In genomic region chr10:132328130-132328529, GRCh38 we compare ENCODE assay signal across 23 cellular contexts. TPM values are rescaled to one million over a fixed set of nuclear protein-coding genes. Genes with fewer than 3 reads are reported as not detected.
A peak's percentile ranks its signal among the peaks of the same experiment; 100 is the strongest.
DNase-seq lines count a peak whose midpoint lies in the region; ATAC-seq, FAIRE-seq and TF ChIP-seq lines count a peak whose summit lies in the region.
"Had no signal": no experiment of that assay in that cellular context is flagged by ENCODE, and none has a peak within 500 bp of the region (broad histone marks: within the 10 kb centered on the region; RNA-seq: fewer than 3 reads in every experiment).

No MANE protein-coding gene starts in this region.

- H3K9ac ChIP-seq in GM12878 (ENCODE audit: control insufficient read depth, insufficient read depth, low read length): no peak overlapping the region

- ATAC-seq in A549 (no peak), GM12878 (no peak), GM18858 (IDR thresholded peaks at IDR 0.05; ENCODE audit: unreplicated experiment) (no peak)
- ATAC-seq in natural killer cell treated with Interleukin-12 subunit alpha and Interleukin-12 subunit beta and Interleukin-15 and Interleukin-18, amount 100 ng/mL, for 72 hours: no peak
- ATAC-seq: CD8-positive, alpha-beta T cell; gastrocnemius medialis; lower lobe of right lung; Panc1; stimulated activated memory B cell treated with anti-CD40 and anti-IgM and Interleukin-4, amounts not matched to agents 10 μg/mL and 1 μg/mL and 100 μg/mL, for 72 hours had no signal

- peaks cover 0 to under 1% of the 10 kb centered on the region in 2 experiments; a peak in 1 of 4 replicates for H3K36me3 ChIP-seq in GM12878 (ENCODE audit: control insufficient read depth in 2 of 2, insufficient read depth in 2 of 2, low read length in 1 of 2)
- H3K36me3 ChIP-seq: gastrocnemius medialis, lower lobe of right lung, SJCRH30 had no signal

- no peaks in the 10 kb centered on the region for H3K27me3 Mint-ChIP-seq in Calu3 (ENCODE audit: unreplicated experiment)
- H3K27me3 Mint-ChIP-seq in natural killer cell treated with Interleukin-12 subunit alpha and Interleukin-12 subunit beta and Interleukin-15 and Interleukin-18, amount 100 ng/mL, for 72 hours: no peaks in the 10 kb centered on the region
- H3K27me3 Mint-ChIP-seq: stimulated activated memory B cell treated with anti-CD40 and anti-IgM and Interleukin-4, amounts not matched to agents 10 μg/mL and 1 μg/mL and 100 μg/mL, for 72 hours had no signal

- H3K4me2 ChIP-seq in A549 (peak overlapping the region; percentile 100), GM12878 (ENCODE audit: control insufficient read depth, insufficient read depth) (peak overlapping the region; percentile 71)

- TF ChIP-seq CTCF in A549 (IDR thresholded peaks at IDR 0.05): no peak
- no peak for TF ChIP-seq CTCF in Calu3 (IDR thresholded peaks at IDR 0.05; ENCODE audit: unreplicated experiment)
- TF ChIP-seq CTCF in GM12878 (IDR thresholded peaks at IDR 0.05 in 2 of 3, conservative IDR thresholded peaks at IDR 0.05 in 1 of 3; ENCODE audit: control insufficient read depth in 2 of 3, extremely low read depth in 1 of 3, insufficient read depth in 1 of 3, low read depth in 3 of 3, low read length in 3 of 3): no peak

- 98% methylated on average over 7 of the region's 7 CpGs for WGBS in A549 (ENCODE audit: missing lambda C conversion rate)
- 98% methylated on average over 7 of the region's 7 CpGs for WGBS in GM12878 (ENCODE audit: insufficient coverage, insufficient replicate concordance, low lambda C conversion rate, missing lambda C conversion rate)

- intact Hi-C loops in Calu3 (cut with micrococcal nuclease; ENCODE audit: unreplicated experiment): no loop called here
- intact Hi-C loops in GM12878 (cut with micrococcal nuclease; ENCODE audit: unreplicated experiment): loop anchor here (10.0 kb wide), 1 partner anchor 247 kb away; no protein-coding TSS in a partner anchor

- H3K27ac ChIP-seq in A549: peak overlapping the region in 1 of 2 experiments; percentile 95; a peak in 2 of 6 replicates
- H3K27ac ChIP-seq in GM12878 (ENCODE audit: control insufficient read depth, insufficient read depth): no peak overlapping the region
- H3K27ac ChIP-seq: esophagus muscularis mucosa, gastrocnemius medialis, lower lobe of right lung, SJCRH30 had no signal

- CTCF ChIA-PET in A549 (lab: Yijun Ruan, JAX): no interaction called here
- CTCF ChIA-PET in Calu3 (lab: Charles Lee): no interaction called here
- CTCF ChIA-PET in GM12878 (lab: Yijun Ruan, JAX): no interaction called here

- peak overlapping the region; percentile 79 for H3K4me3 Mint-ChIP-seq in Calu3 (ENCODE audit: low read depth, unreplicated experiment)
- peak overlapping the region; percentile 97 for H3K4me3 Mint-ChIP-seq in natural killer cell treated with Interleukin-12 subunit alpha and Interleukin-12 subunit beta and Interleukin-15 and Interleukin-18, amount 100 ng/mL, for 72 hours
- H3K4me3 Mint-ChIP-seq: stimulated activated memory B cell treated with anti-CD40 and anti-IgM and Interleukin-4, amounts not matched to agents 10 μg/mL and 1 μg/mL and 100 μg/mL, for 72 hours had no signal

- H3K4me1 ChIP-seq in A549 (peaks cover 67% of the 10 kb centered on the region), GM12878 (ENCODE audit: control insufficient read depth, insufficient read depth, low read length) (peaks cover 14% of the 10 kb centered on the region)
- H3K4me1 ChIP-seq: SJCRH30 had no signal

- H3K4me1 Mint-ChIP-seq in Calu3 (ENCODE audit: low read depth, unreplicated experiment): peaks cover 49% of the 10 kb centered on the region
- peaks cover 52 to 75% of the 10 kb centered on the region in 2 donors for H3K4me1 Mint-ChIP-seq in natural killer cell treated with Interleukin-12 subunit alpha and Interleukin-12 subunit beta and Interleukin-15 and Interleukin-18, amount 100 ng/mL, for 72 hours (ENCODE audit: low read depth in 2 of 2)

- DNase-seq in A549 (ENCODE audit: low read depth in 1 of 2, low spot score in 1 of 2) (no peak), Calu3 (no peak), GM12878 (ENCODE audit: low read depth, low spot score) (no peak), NCI-H345 treated with DMSO at 0.1 percent for 48 hours (lab: John Stamatoyannopoulos, UW; ENCODE audit: unreplicated experiment) (no peak), globus pallidus (ENCODE audit: low spot score) (no peak), cerebellar nuclear complex (lab: John Stamatoyannopoulos, UW) (no peak)
- DNase-seq in natural killer cell treated with Interleukin-12 subunit alpha and Interleukin-12 subunit beta and Interleukin-15 and Interleukin-18, amount 100 ng/mL, for 72 hours (ENCODE audit: low spot score): no peak
- DNase-seq: anterior cingulate cortex; CD8-positive, alpha-beta T cell; DMS79 treated with DMSO at 0.1 percent for 48 hours; effector CD8-positive, alpha-beta T cell; gastrocnemius medialis; Karpas-422; kidney; lower lobe of right lung; NCI-H1048; NCI-H2029 treated with DMSO at 0.1 percent for 48 hours; SJCRH30 had no signal

- no peak overlapping the region for H2AFZ ChIP-seq in GM12878 (ENCODE audit: control insufficient read depth, low read depth, low read length)

- TF ChIP-seq EP300 in A549 (IDR thresholded peaks at IDR 0.05) (no peak), GM12878 (IDR thresholded peaks at IDR 0.05; ENCODE audit: borderline replicate concordance in 1 of 2, control insufficient read depth in 1 of 2, low read depth in 2 of 2, low read length in 2 of 2) (no peak)

- TF ChIP-seq RAD21 in A549 (conservative IDR thresholded peaks at IDR 0.05 in 1 of 2, IDR thresholded peaks at IDR 0.05 in 1 of 2) (no peak), GM12878 (IDR thresholded peaks at IDR 0.05; ENCODE audit: insufficient read depth, low read depth, low read length) (no peak)

- SMC1A ChIA-PET in GM12878 (lab: Charles Lee; ENCODE audit: uncharacterized antibody, unreplicated experiment): interaction anchor here (0.6 kb wide), 1 partner anchor 303 kb away, joined by 3 read pairs; no protein-coding TSS in a partner anchor

- no peaks in the 10 kb centered on the region for H3K9me3 ChIP-seq in A549
- peaks cover 1% of the 10 kb centered on the region; the same call in 1 of the 3 replicates for H3K9me3 ChIP-seq in GM12878 (replicated peaks; ENCODE audit: control insufficient read depth, insufficient read depth, low read length)
- H3K9me3 ChIP-seq: esophagus muscularis mucosa, gastrocnemius medialis, lower lobe of right lung, SJCRH30 had no signal

- no peak overlapping the region for H3K4me3 ChIP-seq in A549
- no peak overlapping the region for H3K4me3 ChIP-seq in GM12878
- H3K4me3 ChIP-seq: esophagus muscularis mucosa, gastrocnemius medialis, lower lobe of right lung, SJCRH30 had no signal

- H4K20me1 ChIP-seq in GM12878 (ENCODE audit: control insufficient read depth, insufficient read depth): no peaks in the 10 kb centered on the region

- H3K79me2 ChIP-seq in GM12878 (ENCODE audit: control insufficient read depth, insufficient read depth, low read length): peaks cover 31% of the 10 kb centered on the region

- TF ChIP-seq POLR2A in A549 (IDR thresholded peaks at IDR 0.05; ENCODE audit: low read length) (no peak), GM12878 (IDR thresholded peaks at IDR 0.05; ENCODE audit: low read depth, low read length) (no peak)

- POLR2A ChIA-PET in A549 (lab: Yijun Ruan, JAX) (no interaction called here), GM12878 (lab: Charles Lee) (no interaction called here)

- no peak for FAIRE-seq in A549 (lab: Jason Lieb, UNC)
- no peak for FAIRE-seq in GM12878 (lab: Jason Lieb, UNC)
- FAIRE-seq: H54, kidney had no signal

- H3K9me3 Mint-ChIP-seq in Calu3 (ENCODE audit: low read depth, unreplicated experiment): no peaks in the 10 kb centered on the region
- no peaks in the 10 kb centered on the region for H3K9me3 Mint-ChIP-seq in natural killer cell treated with Interleukin-12 subunit alpha and Interleukin-12 subunit beta and Interleukin-15 and Interleukin-18, amount 100 ng/mL, for 72 hours
- H3K9me3 Mint-ChIP-seq: CD8-positive, alpha-beta T cell; stimulated activated memory B cell treated with anti-CD40 and anti-IgM and Interleukin-4, amounts not matched to agents 10 μg/mL and 1 μg/mL and 100 μg/mL, for 72 hours had no signal

- RAD21 ChIA-PET in GM12878 (lab: Charles Lee; ENCODE audit: unreplicated experiment): no interaction called here

- H3K27me3 ChIP-seq in GM12878 (replicated peaks in 1 of 2; ENCODE audit: control insufficient read depth in 2 of 2, insufficient read depth in 2 of 2, low read length in 1 of 2): no peaks in the 10 kb centered on the region
- H3K27me3 ChIP-seq: esophagus muscularis mucosa, gastrocnemius medialis, SJCRH30 had no signal

- H3K36me3 Mint-ChIP-seq in Calu3 (ENCODE audit: insufficient read depth, unreplicated experiment): peaks cover 54% of the 10 kb centered on the region
- peaks cover 16% of the 10 kb centered on the region for H3K36me3 Mint-ChIP-seq in natural killer cell treated with Interleukin-12 subunit alpha and Interleukin-12 subunit beta and Interleukin-15 and Interleukin-18, amount 100 ng/mL, for 72 hours

- no TSS peak for BruUV-seq in Calu3 (replicated peaks; lab: Mats Ljungman, UMichigan)
- BruUV-seq in GM12878 (replicated peaks; lab: Mats Ljungman, UMichigan): no TSS peak

- in situ Hi-C loops in GM12878 (cut with MboI): no loop called here

- no peak overlapping the region for H3K27ac Mint-ChIP-seq in Calu3 (ENCODE audit: unreplicated experiment)
- H3K27ac Mint-ChIP-seq in natural killer cell treated with Interleukin-12 subunit alpha and Interleukin-12 subunit beta and Interleukin-15 and Interleukin-18, amount 100 ng/mL, for 72 hours: peak overlapping the region; percentile 84 to 88
- H3K27ac Mint-ChIP-seq: stimulated activated memory B cell treated with anti-CD40 and anti-IgM and Interleukin-4, amounts not matched to agents 10 μg/mL and 1 μg/mL and 100 μg/mL, for 72 hours had no signal

RNA-seq across cellular contexts. Expression of gene LRRC27, which starts 3.9 kb away (rescaled TPM):
- polyA plus RNA-seq in A549 (2011; rRNA removed) (6.9 and 9.0 TPM in 2 replicates), A549 (2017; fragmentation: RNase III; extraction: RNeasy Plus Mini Kit Qiagen cat#74134 plus additional on column Dnase treatment) (6.5 to 8.3 TPM (median 6.9 TPM) in 3 replicates), GM12878 (2011; rRNA removed) (0.62 and 0.84 TPM in 2 replicates), GM12878 (2014; fragmentation: Illumina TruSeq; extraction: Trizol) (4.6 and 6.4 TPM in 2 replicates), GM12878 (2014; fragmentation: Nextera tagmentation; extraction: Ambion mirVana) (under 1 TPM; 0.48 to 0.80 TPM), GM12878 (2014; rRNA removed) (4.3 and 6.9 TPM in 2 replicates), GM12878 (2016; fragmentation: Nextera tagmentation; extraction: Ambion mirVana) (1 to 10 TPM; 4.8 to 6.5 TPM)
- polyA plus RNA-seq in A549 (2012; cell fraction: cytosol; rRNA removed): 4.3 and 4.8 TPM in 2 replicates
- polyA plus RNA-seq in A549 (2012; cell fraction: nucleus; rRNA removed): 8.4 and 12.2 TPM in 2 replicates
- polyA minus RNA-seq in A549 (2011; rRNA and poly(A)+ RNA removed): 5.3 and 7.4 TPM in 2 replicates
- total RNA-seq in Calu3 (2022) (4.6 and 5.0 TPM in 2 replicates), GM12878 (2014; rRNA removed) (6.3 and 6.8 TPM in 2 replicates), GM12878 (2014; rRNA removed; fragmentation: Illumina TruSeq; extraction: Trizol) (3.8 and 5.0 TPM in 2 replicates), GM12878 (2021) (3.3 and 4.5 TPM in 2 replicates)
- 16.5 and 22.5 TPM in 2 replicates for total RNA-seq in GM12878 (2013; cell fraction: nucleolus; rRNA removed)
- 4.1 TPM for polyA plus RNA-seq in GM12878 (2011; ENCODE audit: low read depth)
- 0.72 and 0.82 TPM in 2 replicates for polyA plus RNA-seq in GM12878 (2011; cell fraction: cytosol; rRNA removed)
- 2.5 and 2.8 TPM in 2 replicates for polyA plus RNA-seq in GM12878 (2011; cell fraction: nucleus; rRNA removed)
- polyA plus RNA-seq in GM12878 (2012): 4.0 and 4.5 TPM in 2 replicates
- 0.36 TPM in 1 of 2 replicates, not detected in the other for polyA minus RNA-seq in GM12878 (2011; rRNA and poly(A)+ RNA removed)
- polyA minus RNA-seq in GM12878 (2011; cell fraction: cytosol; rRNA and poly(A)+ RNA removed): not detected in 2 replicates
- polyA minus RNA-seq in GM12878 (2011; cell fraction: nucleus; rRNA and poly(A)+ RNA removed): 0.73 and 1.2 TPM in 2 replicates
- 1 to 10 TPM; 6.5 to 8.5 TPM for total RNA-seq in natural killer cell treated with Interleukin-12 subunit alpha and Interleukin-12 subunit beta and Interleukin-15 and Interleukin-18, amount 100 ng/mL, for 72 hours

RNA-seq across cellular contexts. Expression of gene STK32C, which starts 20.4 kb away (rescaled TPM):
- polyA plus RNA-seq in A549 (2011; rRNA removed) (23.5 and 29.9 TPM in 2 replicates), A549 (2017; fragmentation: RNase III; extraction: RNeasy Plus Mini Kit Qiagen cat#74134 plus additional on column Dnase treatment) (41.5 to 47.9 TPM (median 43.6 TPM) in 3 replicates), GM12878 (2011; rRNA removed) (1.5 and 1.9 TPM in 2 replicates), GM12878 (2014; fragmentation: Illumina TruSeq; extraction: Trizol) (3.3 and 4.5 TPM in 2 replicates), GM12878 (2014; fragmentation: Nextera tagmentation; extraction: Ambion mirVana) (1 to 10 TPM; 1.6 to 4.1 TPM), GM12878 (2014; rRNA removed) (12.4 and 18.1 TPM in 2 replicates), GM12878 (2016; fragmentation: Nextera tagmentation; extraction: Ambion mirVana) (10 to 100 TPM; 10.5 to 11.3 TPM)
- 51.5 and 53.2 TPM in 2 replicates for polyA plus RNA-seq in A549 (2012; cell fraction: cytosol; rRNA removed)
- 52.9 and 56.5 TPM in 2 replicates for polyA plus RNA-seq in A549 (2012; cell fraction: nucleus; rRNA removed)
- 20.3 and 22.3 TPM in 2 replicates for polyA minus RNA-seq in A549 (2011; rRNA and poly(A)+ RNA removed)
- total RNA-seq in Calu3 (2022) (13.5 and 16.0 TPM in 2 replicates), GM12878 (2014; rRNA removed) (8.4 and 10.1 TPM in 2 replicates), GM12878 (2014; rRNA removed; fragmentation: Illumina TruSeq; extraction: Trizol) (3.8 and 4.5 TPM in 2 replicates), GM12878 (2021) (10.7 and 11.5 TPM in 2 replicates)
- total RNA-seq in GM12878 (2013; cell fraction: nucleolus; rRNA removed): 2.5 and 5.1 TPM in 2 replicates
- polyA plus RNA-seq in GM12878 (2011; ENCODE audit: low read depth): 8.7 TPM
- polyA plus RNA-seq in GM12878 (2011; cell fraction: cytosol; rRNA removed): 1.4 and 1.9 TPM in 2 replicates
- polyA plus RNA-seq in GM12878 (2011; cell fraction: nucleus; rRNA removed): 1.1 and 2.6 TPM in 2 replicates
- 8.1 and 13.5 TPM in 2 replicates for polyA plus RNA-seq in GM12878 (2012)
- polyA minus RNA-seq in GM12878 (2011; rRNA and poly(A)+ RNA removed): 0.62 TPM in 1 of 2 replicates, not detected in the other
- polyA minus RNA-seq in GM12878 (2011; cell fraction: cytosol; rRNA and poly(A)+ RNA removed): not detected in 2 replicates
- polyA minus RNA-seq in GM12878 (2011; cell fraction: nucleus; rRNA and poly(A)+ RNA removed): 0.36 and 0.96 TPM in 2 replicates
- total RNA-seq in natural killer cell treated with Interleukin-12 subunit alpha and Interleukin-12 subunit beta and Interleukin-15 and Interleukin-18, amount 100 ng/mL, for 72 hours: 10 to 100 TPM; 29.2 to 34.6 TPM
